16 cellular contexts compared by ENCODE assay signal in genomic region chr1:5575396-5576110, GRCh38.
DNase-seq lines count a peak whose midpoint lies in the region; ATAC-seq and TF ChIP-seq lines count a peak whose summit lies in the region.
"Had no signal": no experiment of that assay in that cellular context is flagged by ENCODE, and none has a peak within 500 bp of the region (broad histone marks: within the 10 kb centered on the region; RNA-seq: fewer than 3 reads in every experiment).

No MANE protein-coding gene starts in this region.

- H3K4me1 Mint-ChIP-seq in nephron progenitor cell = peaks cover 26% of the 10 kb centered on the region
- H3K4me1 Mint-ChIP-seq: CD14-positive monocyte had no signal

- no peak overlapping the region for H3K27ac Mint-ChIP-seq in nephron progenitor cell
- H3K27ac Mint-ChIP-seq: CD8-positive, alpha-beta T cell; HFFc6 had no signal

- no peak for ATAC-seq in GM18519 (IDR thresholded peaks at IDR 0.05; ENCODE audit: low FRiP score, unreplicated experiment)
- ATAC-seq: A549; CD8-positive, alpha-beta T cell had no signal

- peaks cover 52% of the 10 kb centered on the region for H3K27me3 Mint-ChIP-seq in nephron progenitor cell (ENCODE audit: low read depth, poor library complexity)

- peak; percentile 26 for DNase-seq in activated CD8-positive, alpha-beta memory T cell treated with anti-CD3 and anti-CD28 coated beads, Interleukin-2, amount 50 U/mL, for 48 hours
- DNase-seq in ecto neural progenitor cell (ENCODE audit: low spot score) (peak; percentile 27), nephron progenitor cell (peak; percentile 22), ureter (ENCODE audit: low spot score) (peak; percentile 25), hypothalamus (lab: John Stamatoyannopoulos, UW) (no peak), NCI-H748 treated with DMSO at 0.1 percent for 48 hours (lab: John Stamatoyannopoulos, UW) (no peak)
- DNase-seq: CD8-positive, alpha-beta T cell; COR-L47; DMS153; DMS79 treated with DMSO at 0.1 percent for 48 hours; EL; HCEC 1CT; HFFc6 had no signal

- H3K4me3 Mint-ChIP-seq in nephron progenitor cell = peak overlapping the region; percentile 41
- H3K4me3 Mint-ChIP-seq: CD14-positive monocyte; CD8-positive, alpha-beta T cell; HFFc6 had no signal

- peaks cover 22% of the 10 kb centered on the region for H3K9me3 Mint-ChIP-seq in nephron progenitor cell
- H3K9me3 Mint-ChIP-seq: CD8-positive, alpha-beta T cell had no signal

- no peak for TF ChIP-seq CTCF in nephron progenitor cell (IDR thresholded peaks at IDR 0.05)

- peaks cover 4% of the 10 kb centered on the region for H3K36me3 Mint-ChIP-seq in nephron progenitor cell (ENCODE audit: low read depth)
- H3K36me3 Mint-ChIP-seq: CD14-positive monocyte; CD8-positive, alpha-beta T cell had no signal

Comparison
In these comparisons a context has a peak if more than half of its experiments do, and no peak if none do; other contexts are left out.
1. DNase-seq: peak in activated CD8-positive, alpha-beta memory T cell treated with anti-CD3 and anti-CD28 coated beads, Interleukin-2, amount 50 U/mL, for 48 hours (single experiment), ecto neural progenitor cell (single experiment), nephron progenitor cell (single experiment) and ureter (single experiment); none in hypothalamus (0 of 51) and NCI-H748 treated with DMSO at 0.1 percent for 48 hours (single experiment).